Comparison of ENCODE assay signal across 15 cellular contexts in genomic region chr2:42510191-42510929, GRCh38. TPM values are rescaled to one million over a fixed set of nuclear protein-coding genes. Genes with fewer than 3 reads are reported as not detected.
DNase-seq lines count a peak whose midpoint lies in the region; ATAC-seq and TF ChIP-seq lines count a peak whose summit lies in the region.
"Had no signal": no experiment of that assay in that cellular context is flagged by ENCODE, and none has a peak within 500 bp of the region (broad histone marks: within the 10 kb centered on the region; RNA-seq: fewer than 3 reads in every experiment).

No MANE protein-coding gene starts in this region.

- H3K27me3 ChIP-seq in brain microvascular endothelial cell (replicated peaks): no peaks in the 10 kb centered on the region
- H3K27me3 ChIP-seq: esophagus squamous epithelium, right atrium auricular region had no signal

- H3K36me3 ChIP-seq in brain microvascular endothelial cell (replicated peaks): no peaks in the 10 kb centered on the region
- H3K36me3 ChIP-seq: esophagus squamous epithelium, right atrium auricular region, thoracic aorta had no signal

- ATAC-seq in HG03175 (IDR thresholded peaks at IDR 0.05; ENCODE audit: unreplicated experiment) (no peak), left colon (no peak)

- intact Hi-C loops in left colon (cut with DNase I, micrococcal nuclease): loop anchor here in 1 of 2 donors (5.0 kb wide), 1 partner anchor 152 kb away; no protein-coding TSS in a partner anchor

- DNase-seq in DMS 273 (lab: John Stamatoyannopoulos, UW; ENCODE audit: unreplicated experiment) (peak; percentile 70), DMS 273 treated with DMSO at 0.1 percent for 48 hours (lab: John Stamatoyannopoulos, UW) (no peak), KBM-7 (peak; percentile 70), brain microvascular endothelial cell (peak; percentile 63), retina (peak; percentile 23), ACHN (no peak), left colon (no peak)
- DNase-seq: activated CD4-positive, alpha-beta T cell treated with anti-CD3 and anti-CD28 coated beads, Interleukin-2, amount 10 ng/mL, durations not matched to agents 7 days and 5 days; activated gamma-delta T cell; esophagus squamous epithelium; NCI-H1048 had no signal

- H3K27ac ChIP-seq in brain microvascular endothelial cell: no peak overlapping the region
- H3K27ac ChIP-seq: 22Rv1, esophagus squamous epithelium, right atrium auricular region, thoracic aorta had no signal

- H3K4me3 ChIP-seq in brain microvascular endothelial cell (ENCODE audit: low read depth, low read length): no peak overlapping the region
- H3K4me3 ChIP-seq: esophagus squamous epithelium, right atrium auricular region, thoracic aorta had no signal

- no peak for TF ChIP-seq CTCF in brain microvascular endothelial cell (IDR thresholded peaks at IDR 0.05; ENCODE audit: low read depth, low read length, missing control alignments)

- in situ Hi-C loops in KBM-7 (cut with MboI; ENCODE audit: low pct_unique_long_range_greater_than_20kb, low sequenced_read_pairs): loop anchor here (25.0 kb wide), 1 partner anchor 277 kb away; the partner anchor contains the start of gene HAAO
- in situ Hi-C loops in brain microvascular endothelial cell (cut with HindIII; ENCODE audit: low pct_ligation_motif_present, low sequenced_read_pairs): no loop called here
- in situ Hi-C loops in ACHN (cut with HindIII; ENCODE audit: low pct_ligation_motif_present, low pct_unique_long_range_greater_than_20kb, low sequenced_read_pairs): no loop called here

RNA-seq across cellular contexts. Expression of gene KCNG3, which starts 16.6 kb away (rescaled TPM):
- 1 to 10 TPM; 3.3 to 5.9 TPM for total RNA-seq in left colon
- total RNA-seq: right atrium auricular region had no signal

RNA-seq across cellular contexts. Expression of gene MTA3, which starts 58.1 kb away (rescaled TPM):
- 10 to 100 TPM; 39.1 to 47.4 TPM for total RNA-seq in left colon

Comparison
In these comparisons a context has a peak if more than half of its experiments do, and no peak if none do; other contexts are left out.
1. DNase-seq: peak in DMS 273 (single experiment), KBM-7 (single experiment), brain microvascular endothelial cell (single experiment) and retina (single experiment); none in DMS 273 treated with DMSO at 0.1 percent for 48 hours (single experiment), ACHN (single experiment) and left colon (0 of 2).